Comparison of ENCODE assay signal across 1 cellular context in genomic region chr15:70632981-70633380, GRCh38.
TF ChIP-seq lines count a peak whose summit lies in the region.

No MANE protein-coding gene starts in this region.

TF ChIP-seq in GM23338, 12 proteins besides CTCF, POLR2A, EP300 and RAD21 (continued from another document):
- no peak for TF ChIP-seq ZNF462 (CRISPR knock-in tag; IDR thresholded peaks at IDR 0.05)
TF ChIP-seq in GM23338: peak in this region for 0.
